In genomic region chr7:155509025-155509724, GRCh38 we compare ENCODE assay signal across 14 cellular contexts. TPM values are rescaled to one million over a fixed set of nuclear protein-coding genes. Genes with fewer than 3 reads are reported as not detected.
A peak's percentile ranks its signal among the peaks of the same experiment; 100 is the strongest.
DNase-seq lines count a peak whose midpoint lies in the region; ATAC-seq and TF ChIP-seq lines count a peak whose summit lies in the region.
"Had no signal": no experiment of that assay in that cellular context is flagged by ENCODE, and none has a peak within 500 bp of the region (broad histone marks: within the 10 kb centered on the region; RNA-seq: fewer than 3 reads in every experiment).

No MANE protein-coding gene starts in this region.

- H3K4me3 ChIP-seq in iPS-18c (ENCODE audit: insufficient read depth, low read depth, low read length) (peak overlapping the region; percentile 47), gastrocnemius medialis (peak overlapping the region in 2 of 4 donors; percentile 16 to 38)
- H3K4me3 ChIP-seq: prostate gland had no signal

- peaks cover 2% of the 10 kb centered on the region for H3K36me3 Mint-ChIP-seq in activated CD8-positive, alpha-beta memory T cell treated with anti-CD3 and anti-CD28 coated beads, Interleukin-2, amount 10 ng/mL, durations not matched to agents 7 days and 5 days
- no peaks in the 10 kb centered on the region for H3K36me3 Mint-ChIP-seq in activated B cell treated with CpG ODN at 0.5 μM for 24 hours (ENCODE audit: low read depth)
- peaks cover 9% of the 10 kb centered on the region for H3K36me3 Mint-ChIP-seq in stimulated activated effector memory CD8-positive, alpha-beta T cell treated with anti-CD3 and anti-CD28 coated beads, Interleukin-12 subunit alpha, Interleukin-12 subunit beta, amount 100 ng/mL, for 72 hours

- intact Hi-C loops in activated B cell treated with CpG ODN at 0.5 μM for 24 hours (cut with micrococcal nuclease) = loop anchor here (2.0 kb wide), 1 partner anchor 42 kb away; no protein-coding TSS in a partner anchor
- intact Hi-C loops in gastrocnemius medialis (cut with DNase I; ENCODE audit: low total_unique reads) = no loop called here

- H3K4me1 Mint-ChIP-seq in activated CD8-positive, alpha-beta memory T cell treated with anti-CD3 and anti-CD28 coated beads, Interleukin-2, amount 10 ng/mL, durations not matched to agents 7 days and 5 days = peaks cover 13% of the 10 kb centered on the region
- peaks cover 13% of the 10 kb centered on the region for H3K4me1 Mint-ChIP-seq in activated B cell treated with CpG ODN at 0.5 μM for 24 hours
- H3K4me1 Mint-ChIP-seq in stimulated activated effector memory CD8-positive, alpha-beta T cell treated with anti-CD3 and anti-CD28 coated beads, Interleukin-12 subunit alpha, Interleukin-12 subunit beta, amount 100 ng/mL, for 72 hours = peaks cover 11% of the 10 kb centered on the region

- no peak overlapping the region for H3K4me3 Mint-ChIP-seq in activated CD8-positive, alpha-beta memory T cell treated with anti-CD3 and anti-CD28 coated beads, Interleukin-2, amount 10 ng/mL, durations not matched to agents 7 days and 5 days
- peak overlapping the region; percentile 12 for H3K4me3 Mint-ChIP-seq in activated B cell treated with CpG ODN at 0.5 μM for 24 hours
- peak overlapping the region; percentile 11 for H3K4me3 Mint-ChIP-seq in stimulated activated effector memory CD8-positive, alpha-beta T cell treated with anti-CD3 and anti-CD28 coated beads, Interleukin-12 subunit alpha, Interleukin-12 subunit beta, amount 100 ng/mL, for 72 hours

- H3K27ac ChIP-seq in gastrocnemius medialis = no peak overlapping the region
- H3K27ac ChIP-seq: prostate gland had no signal

- H3K36me3 ChIP-seq in gastrocnemius medialis = no peaks in the 10 kb centered on the region
- H3K36me3 ChIP-seq: prostate gland had no signal

- H3K4me1 ChIP-seq in gastrocnemius medialis = no peaks in the 10 kb centered on the region
- H3K4me1 ChIP-seq: prostate gland had no signal

- peaks cover 88% of the 10 kb centered on the region for H3K27me3 Mint-ChIP-seq in activated CD8-positive, alpha-beta memory T cell treated with anti-CD3 and anti-CD28 coated beads, Interleukin-2, amount 10 ng/mL, durations not matched to agents 7 days and 5 days
- peaks cover 64% of the 10 kb centered on the region for H3K27me3 Mint-ChIP-seq in activated B cell treated with CpG ODN at 0.5 μM for 24 hours

- TF ChIP-seq CTCF in activated B cell treated with CpG ODN at 0.5 μM for 24 hours (IDR thresholded peaks at IDR 0.05) (no peak), gastrocnemius medialis (IDR thresholded peaks at IDR 0.05 in 4 of 5, conservative IDR thresholded peaks at IDR 0.05 in 1 of 5) (no peak), GM13977 (IDR thresholded peaks at IDR 0.05; ENCODE audit: extremely low read depth, insufficient read depth, missing control alignments) (no peak)

- H3K27me3 ChIP-seq in gastrocnemius medialis = peaks cover 75 to 86% (median 75%) of the 10 kb centered on the region in 3 donors

- H3K9me3 ChIP-seq in iPS-18c (ENCODE audit: control insufficient read depth, insufficient read depth, low read length) (no peaks in the 10 kb centered on the region), gastrocnemius medialis (no peaks in the 10 kb centered on the region)
- H3K9me3 ChIP-seq: prostate gland had no signal

- POLR2A ChIA-PET in activated B cell treated with CpG ODN at 0.5 μM for 24 hours (lab: Charles Lee) = no interaction called here

- CTCF ChIA-PET in activated CD8-positive, alpha-beta memory T cell treated with anti-CD3 and anti-CD28 coated beads, Interleukin-2, amount 10 ng/mL, durations not matched to agents 7 days and 5 days (lab: Charles Lee) = interaction anchor here (1.3 kb wide), 1 partner anchor 22 kb away, joined by 3 read pairs; no protein-coding TSS in a partner anchor
- CTCF ChIA-PET in activated B cell treated with CpG ODN at 0.5 μM for 24 hours (lab: Charles Lee) = no interaction called here

- in situ Hi-C loops in gastrocnemius medialis (cut with MboI; ENCODE audit: low sequenced_read_pairs in 4 of 4) (no loop called here), GM13977 (cut with MboI; ENCODE audit: low pct_unique_long_range_greater_than_20kb, low sequenced_read_pairs, unreplicated experiment) (loop anchor here (10.0 kb wide), 1 partner anchor 134 kb away; no protein-coding TSS in a partner anchor)

- TF ChIP-seq POLR2A in gastrocnemius medialis (IDR thresholded peaks at IDR 0.05) = no peak

- DNase-seq in activated CD8-positive, alpha-beta memory T cell treated with anti-CD3 and anti-CD28 coated beads, Interleukin-2, amount 10 ng/mL, durations not matched to agents 7 days and 5 days = no peak
- no peak for DNase-seq in activated CD8-positive, alpha-beta memory T cell treated with anti-CD3 and anti-CD28 coated beads, Interleukin-2, amount 50 U/mL, for 4 hours
- DNase-seq in activated B cell treated with CpG ODN at 0.5 μM for 24 hours = no peak
- DNase-seq in stimulated activated effector memory CD8-positive, alpha-beta T cell treated with anti-CD3 and anti-CD28 coated beads, Interleukin-12 subunit alpha, Interleukin-12 subunit beta, amount 100 ng/mL, for 72 hours (ENCODE audit: low spot score in 2 of 2) = no peak
- no peak for DNase-seq in gastrocnemius medialis
- DNase-seq in GM13977 (ENCODE audit: low spot score) = no peak
- DNase-seq: activated T-cell treated with anti-CD3 and anti-CD28 coated beads, Interleukin-2, amount 50 U/mL, for 4 hours; IMR-90; NCI-H1694 treated with DMSO at 0.1 percent for 48 hours; stimulated activated CD4-positive, alpha-beta T cell treated with anti-CD3 and anti-CD28 coated beads, Interleukin-4, amount 100 ng/mL, for 1 hour had no signal

- peak overlapping the region; percentile 63 for H3K27ac Mint-ChIP-seq in activated CD8-positive, alpha-beta memory T cell treated with anti-CD3 and anti-CD28 coated beads, Interleukin-2, amount 10 ng/mL, durations not matched to agents 7 days and 5 days
- no peak overlapping the region for H3K27ac Mint-ChIP-seq in activated B cell treated with CpG ODN at 0.5 μM for 24 hours
- H3K27ac Mint-ChIP-seq in stimulated activated effector memory CD8-positive, alpha-beta T cell treated with anti-CD3 and anti-CD28 coated beads, Interleukin-12 subunit alpha, Interleukin-12 subunit beta, amount 100 ng/mL, for 72 hours = no peak overlapping the region

- ATAC-seq in activated CD8-positive, alpha-beta memory T cell treated with anti-CD3 and anti-CD28 coated beads, Interleukin-2, amount 10 ng/mL, durations not matched to agents 7 days and 5 days = no peak
- ATAC-seq in activated B cell treated with CpG ODN at 0.5 μM for 24 hours (ENCODE audit: low read depth) = no peak
- ATAC-seq in stimulated activated effector memory CD8-positive, alpha-beta T cell treated with anti-CD3 and anti-CD28 coated beads, Interleukin-12 subunit alpha, Interleukin-12 subunit beta, amount 100 ng/mL, for 72 hours = no peak
- ATAC-seq in gastrocnemius medialis = no peak
- ATAC-seq in GM21447 (IDR thresholded peaks at IDR 0.05; ENCODE audit: unreplicated experiment) = no peak

- H3K9me3 Mint-ChIP-seq in activated CD8-positive, alpha-beta memory T cell treated with anti-CD3 and anti-CD28 coated beads, Interleukin-2, amount 10 ng/mL, durations not matched to agents 7 days and 5 days (ENCODE audit: low read depth) = no peaks in the 10 kb centered on the region
- peaks cover 8% of the 10 kb centered on the region for H3K9me3 Mint-ChIP-seq in activated B cell treated with CpG ODN at 0.5 μM for 24 hours
- H3K9me3 Mint-ChIP-seq in stimulated activated effector memory CD8-positive, alpha-beta T cell treated with anti-CD3 and anti-CD28 coated beads, Interleukin-12 subunit alpha, Interleukin-12 subunit beta, amount 100 ng/mL, for 72 hours = no peaks in the 10 kb centered on the region
- H3K9me3 Mint-ChIP-seq: activated T-cell treated with anti-CD3 and anti-CD28 coated beads, Interleukin-2, amount 50 U/mL, for 4 hours had no signal

RNA-seq across cellular contexts. Expression of gene CNPY1, which starts 37.2 kb away (rescaled TPM):
- total RNA-seq in activated CD8-positive, alpha-beta memory T cell treated with anti-CD3 and anti-CD28 coated beads, Interleukin-2, amount 10 ng/mL, durations not matched to agents 7 days and 5 days = not detected
- total RNA-seq in activated B cell treated with CpG ODN at 0.5 μM for 24 hours = not detected in 2 replicates
- under 1 TPM in 1 of 4 donors, not detected in 3; 0.25 TPM for total RNA-seq in gastrocnemius medialis
- total RNA-seq: activated T-cell treated with anti-CD3 and anti-CD28 coated beads, Interleukin-2, amount 50 U/mL, for 4 hours; IMR-90; prostate gland; subcutaneous adipose tissue had no signal

RNA-seq across cellular contexts. Expression of gene EN2, which starts 51.2 kb away (rescaled TPM):
- not detected for total RNA-seq in activated CD8-positive, alpha-beta memory T cell treated with anti-CD3 and anti-CD28 coated beads, Interleukin-2, amount 10 ng/mL, durations not matched to agents 7 days and 5 days
- total RNA-seq in activated B cell treated with CpG ODN at 0.5 μM for 24 hours = not detected in 2 replicates
- total RNA-seq in gastrocnemius medialis = 1 to 10 TPM in 1 of 4 donors, under 1 TPM in 3; 0.31 to 1.2 (median 0.65) TPM
- total RNA-seq: activated T-cell treated with anti-CD3 and anti-CD28 coated beads, Interleukin-2, amount 50 U/mL, for 4 hours; IMR-90; subcutaneous adipose tissue had no signal
